Comparison of ENCODE assay signal across 12 cellular contexts in genomic region chr15:32682569-32682968, GRCh38. TPM values are rescaled to one million over a fixed set of nuclear protein-coding genes. Genes with fewer than 3 reads are reported as not detected.
DNase-seq lines count a peak whose midpoint lies in the region; ATAC-seq and TF ChIP-seq lines count a peak whose summit lies in the region.
"Had no signal": no experiment of that assay in that cellular context is flagged by ENCODE, and none has a peak within 500 bp of the region (broad histone marks: within the 10 kb centered on the region; RNA-seq: fewer than 3 reads in every experiment).

No MANE protein-coding gene starts in this region.

- ATAC-seq in lower lobe of right lung = peak; percentile 57 to 65
- no peak for ATAC-seq in GM19351 (IDR thresholded peaks at IDR 0.05; ENCODE audit: unreplicated experiment)
- no peak for ATAC-seq in HG02840 (IDR thresholded peaks at IDR 0.05; ENCODE audit: low FRiP score, unreplicated experiment)

- no peak overlapping the region for H3K27ac Mint-ChIP-seq in activated CD4-positive, alpha-beta T cell treated with anti-CD3 and anti-CD28 coated beads, Interleukin-2, amount 10 ng/mL, durations not matched to agents 7 days and 5 days
- H3K27ac Mint-ChIP-seq: activated naive CD4-positive, alpha-beta T cell treated with anti-CD3 and anti-CD28 coated beads for 36 hours had no signal

- H3K27me3 ChIP-seq in lower lobe of right lung (ENCODE audit: low read depth) = no peaks in the 10 kb centered on the region
- H3K27me3 ChIP-seq: BLaER1, sigmoid colon had no signal

- TF ChIP-seq CTCF in choroid plexus epithelial cell (conservative IDR thresholded peaks at IDR 0.05; ENCODE audit: low read depth, low read length) (no peak), lower lobe of right lung (IDR thresholded peaks at IDR 0.05) (no peak)

- no peaks in the 10 kb centered on the region for H3K9me3 ChIP-seq in lower lobe of right lung
- H3K9me3 ChIP-seq: BLaER1, sigmoid colon had no signal

- CTCF ChIA-PET in activated CD4-positive, alpha-beta T cell treated with anti-CD3 and anti-CD28 coated beads, Interleukin-2, amount 10 ng/mL, durations not matched to agents 7 days and 5 days (lab: Charles Lee) = no interaction called here

- no peaks in the 10 kb centered on the region for H3K27me3 Mint-ChIP-seq in activated CD4-positive, alpha-beta T cell treated with anti-CD3 and anti-CD28 coated beads, Interleukin-2, amount 10 ng/mL, durations not matched to agents 7 days and 5 days

- POLR2A ChIA-PET in activated CD4-positive, alpha-beta T cell treated with anti-CD3 and anti-CD28 coated beads, Interleukin-2, amount 10 ng/mL, durations not matched to agents 7 days and 5 days (lab: Charles Lee) = no interaction called here

- H3K36me3 ChIP-seq in lower lobe of right lung = no peaks in the 10 kb centered on the region
- H3K36me3 ChIP-seq: BLaER1, sigmoid colon had no signal

- H3K4me1 Mint-ChIP-seq in activated CD4-positive, alpha-beta T cell treated with anti-CD3 and anti-CD28 coated beads, Interleukin-2, amount 10 ng/mL, durations not matched to agents 7 days and 5 days = peaks cover 8% of the 10 kb centered on the region

- no peak overlapping the region for H3K27ac ChIP-seq in lower lobe of right lung
- H3K27ac ChIP-seq: BLaER1 had no signal

- DNase-seq in AG08396 (ENCODE audit: low spot score) (peak; percentile 82), NCI-H226 (peak; percentile 68), choroid plexus epithelial cell (ENCODE audit: low read depth) (peak; percentile 92), lower lobe of right lung (no peak), NCI-H2171 (lab: John Stamatoyannopoulos, UW) (no peak)
- DNase-seq in activated CD4-positive, alpha-beta T cell treated with anti-CD3 and anti-CD28 coated beads, Interleukin-2, amount 10 ng/mL, durations not matched to agents 7 days and 5 days = no peak
- DNase-seq: activated naive CD4-positive, alpha-beta T cell treated with anti-CD3 and anti-CD28 coated beads for 36 hours; NCI-H748 treated with DMSO at 0.1 percent for 48 hours; sigmoid colon had no signal

- peaks cover 8% of the 10 kb centered on the region for H3K36me3 Mint-ChIP-seq in activated CD4-positive, alpha-beta T cell treated with anti-CD3 and anti-CD28 coated beads, Interleukin-2, amount 10 ng/mL, durations not matched to agents 7 days and 5 days (ENCODE audit: low read depth)

- H3K4me1 ChIP-seq in lower lobe of right lung = peaks cover 7% of the 10 kb centered on the region

- H3K9me3 Mint-ChIP-seq in activated CD4-positive, alpha-beta T cell treated with anti-CD3 and anti-CD28 coated beads, Interleukin-2, amount 10 ng/mL, durations not matched to agents 7 days and 5 days = no peaks in the 10 kb centered on the region
- H3K9me3 Mint-ChIP-seq: activated naive CD4-positive, alpha-beta T cell treated with anti-CD3 and anti-CD28 coated beads for 36 hours had no signal

- intact Hi-C loops in lower lobe of right lung (cut with DNase I) = no loop called here

- no peak overlapping the region for H3K4me3 Mint-ChIP-seq in activated CD4-positive, alpha-beta T cell treated with anti-CD3 and anti-CD28 coated beads, Interleukin-2, amount 10 ng/mL, durations not matched to agents 7 days and 5 days
- H3K4me3 Mint-ChIP-seq: activated naive CD4-positive, alpha-beta T cell treated with anti-CD3 and anti-CD28 coated beads for 36 hours had no signal

- no peak overlapping the region for H3K4me3 ChIP-seq in choroid plexus epithelial cell (ENCODE audit: low read depth, low read length)
- H3K4me3 ChIP-seq in lower lobe of right lung = no peak overlapping the region
- H3K4me3 ChIP-seq: BLaER1, sigmoid colon had no signal

RNA-seq across cellular contexts. Expression of gene GREM1, which starts 35.2 kb away (rescaled TPM):
- total RNA-seq in lower lobe of right lung = 3.1 TPM
- not detected for total RNA-seq in activated CD4-positive, alpha-beta T cell treated with anti-CD3 and anti-CD28 coated beads, Interleukin-2, amount 10 ng/mL, durations not matched to agents 7 days and 5 days
- total RNA-seq: activated naive CD4-positive, alpha-beta T cell treated with anti-CD3 and anti-CD28 coated beads for 36 hours had no signal

RNA-seq across cellular contexts. Expression of gene SCG5, which starts 41.1 kb away (rescaled TPM):
- 0.65 TPM for total RNA-seq in lower lobe of right lung
- total RNA-seq in activated CD4-positive, alpha-beta T cell treated with anti-CD3 and anti-CD28 coated beads, Interleukin-2, amount 10 ng/mL, durations not matched to agents 7 days and 5 days = 1 to 10 TPM; 2.5 to 3.7 TPM

Comparison
In these comparisons a context has a peak if more than half of its experiments do, and no peak if none do; other contexts are left out.
1. DNase-seq: peak in AG08396 (single experiment), NCI-H226 (single experiment) and choroid plexus epithelial cell (single experiment); none in lower lobe of right lung (single experiment), NCI-H2171 (single experiment) and activated CD4-positive, alpha-beta T cell treated with anti-CD3 and anti-CD28 coated beads, Interleukin-2, amount 10 ng/mL, durations not matched to agents 7 days and 5 days (single experiment).
2. ATAC-seq: peak in lower lobe of right lung (2 of 2); none in GM19351 (single experiment) and HG02840 (single experiment).